In the genomic region with DNA sequence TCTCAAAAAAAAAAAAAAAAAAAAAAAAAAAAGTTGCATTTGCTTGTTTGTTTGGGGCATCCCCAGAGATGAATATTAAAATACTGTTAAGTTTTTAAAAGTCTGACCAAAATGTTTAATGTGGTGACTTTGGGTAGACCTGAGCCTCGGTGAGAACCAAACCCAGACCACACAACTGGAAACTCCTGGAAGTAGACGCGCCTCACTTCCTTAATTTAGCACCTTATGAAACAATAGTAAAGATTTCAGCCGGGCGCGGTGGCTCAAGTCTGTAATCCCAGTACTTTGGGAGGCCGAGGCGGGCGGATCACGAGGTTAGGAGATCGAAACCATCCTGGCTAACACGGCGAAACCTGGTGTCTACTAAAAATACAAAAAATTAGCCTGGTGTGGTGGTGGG, we compare ENCODE assay signal across 15 cellular contexts. TPM values are rescaled to one million over a fixed set of nuclear protein-coding genes. Genes with fewer than 3 reads are reported as not detected.
DNase-seq lines count a peak whose midpoint lies in the region; ATAC-seq and TF ChIP-seq lines count a peak whose summit lies in the region.
"Had no signal": no experiment of that assay in that cellular context is flagged by ENCODE, and none has a peak within 500 bp of the region (broad histone marks: within the 10 kb centered on the region; RNA-seq: fewer than 3 reads in every experiment).

No MANE protein-coding gene starts in this region.

- ATAC-seq in activated T-cell treated with anti-CD3 and anti-CD28 coated beads, Interleukin-2, amount 50 U/mL, for 72 hours (replicated peaks in 1 of 2): no peak
- ATAC-seq in activated B cell treated with CpG ODN at 0.5 μM for 24 hours (ENCODE audit: low read depth): no peak
- ATAC-seq in stimulated activated memory B cell treated with anti-CD40 and anti-IgM and Interleukin-4, amounts not matched to agents 10 μg/mL and 1 μg/mL and 100 μg/mL, for 72 hours: peak; percentile 59
- no peak for ATAC-seq in GM19395 (IDR thresholded peaks at IDR 0.05; ENCODE audit: unreplicated experiment)
- ATAC-seq: GM23338 had no signal

- H3K4me3 Mint-ChIP-seq in activated T-cell treated with anti-CD3 and anti-CD28 coated beads, Interleukin-2, amount 50 U/mL, for 72 hours: no peak overlapping the region
- H3K4me3 Mint-ChIP-seq in activated B cell treated with CpG ODN at 0.5 μM for 24 hours: peak overlapping the region; percentile 28
- peak overlapping the region; percentile 75 for H3K4me3 Mint-ChIP-seq in stimulated activated memory B cell treated with anti-CD40 and anti-IgM and Interleukin-4, amounts not matched to agents 10 μg/mL and 1 μg/mL and 100 μg/mL, for 72 hours
- H3K4me3 Mint-ChIP-seq: CD4-positive, alpha-beta memory T cell; GM23338 had no signal

- intact Hi-C loops in activated B cell treated with CpG ODN at 0.5 μM for 24 hours (cut with micrococcal nuclease): no loop called here

- POLR2A ChIA-PET in activated B cell treated with CpG ODN at 0.5 μM for 24 hours (lab: Charles Lee): interaction anchor here (0.7 to 2.2 kb wide), 2 partner anchors 9 to 359 kb away, joined by 5 to 21 read pairs; a partner anchor contains a TSS

- peaks cover 2 to 12% of the 10 kb centered on the region in 2 donors for H3K36me3 Mint-ChIP-seq in activated T-cell treated with anti-CD3 and anti-CD28 coated beads, Interleukin-2, amount 50 U/mL, for 72 hours (ENCODE audit: insufficient read depth in 2 of 2)
- peaks cover 16% of the 10 kb centered on the region for H3K36me3 Mint-ChIP-seq in activated B cell treated with CpG ODN at 0.5 μM for 24 hours (ENCODE audit: low read depth)
- peaks cover 8% of the 10 kb centered on the region for H3K36me3 Mint-ChIP-seq in stimulated activated memory B cell treated with anti-CD40 and anti-IgM and Interleukin-4, amounts not matched to agents 10 μg/mL and 1 μg/mL and 100 μg/mL, for 72 hours

- H3K27ac Mint-ChIP-seq in activated T-cell treated with anti-CD3 and anti-CD28 coated beads, Interleukin-2, amount 50 U/mL, for 72 hours: peak overlapping the region; percentile 52
- no peak overlapping the region for H3K27ac Mint-ChIP-seq in activated B cell treated with CpG ODN at 0.5 μM for 24 hours
- H3K27ac Mint-ChIP-seq in stimulated activated memory B cell treated with anti-CD40 and anti-IgM and Interleukin-4, amounts not matched to agents 10 μg/mL and 1 μg/mL and 100 μg/mL, for 72 hours: peak overlapping the region; percentile 66
- H3K27ac Mint-ChIP-seq: GM23338 had no signal

- no peaks in the 10 kb centered on the region for H3K27me3 Mint-ChIP-seq in activated T-cell treated with anti-CD3 and anti-CD28 coated beads, Interleukin-2, amount 50 U/mL, for 72 hours (ENCODE audit: low read depth)
- H3K27me3 Mint-ChIP-seq in activated B cell treated with CpG ODN at 0.5 μM for 24 hours: no peaks in the 10 kb centered on the region
- no peaks in the 10 kb centered on the region for H3K27me3 Mint-ChIP-seq in stimulated activated memory B cell treated with anti-CD40 and anti-IgM and Interleukin-4, amounts not matched to agents 10 μg/mL and 1 μg/mL and 100 μg/mL, for 72 hours
- H3K27me3 Mint-ChIP-seq: CD4-positive, alpha-beta memory T cell had no signal

- H3K9me3 Mint-ChIP-seq in activated T-cell treated with anti-CD3 and anti-CD28 coated beads, Interleukin-2, amount 50 U/mL, for 72 hours: no peaks in the 10 kb centered on the region
- no peaks in the 10 kb centered on the region for H3K9me3 Mint-ChIP-seq in activated B cell treated with CpG ODN at 0.5 μM for 24 hours
- H3K9me3 Mint-ChIP-seq in stimulated activated memory B cell treated with anti-CD40 and anti-IgM and Interleukin-4, amounts not matched to agents 10 μg/mL and 1 μg/mL and 100 μg/mL, for 72 hours: no peaks in the 10 kb centered on the region
- H3K9me3 Mint-ChIP-seq: GM23338 had no signal

- TF ChIP-seq CTCF in activated B cell treated with CpG ODN at 0.5 μM for 24 hours (IDR thresholded peaks at IDR 0.05): no peak

- peaks cover 56% of the 10 kb centered on the region for H3K4me1 Mint-ChIP-seq in activated T-cell treated with anti-CD3 and anti-CD28 coated beads, Interleukin-2, amount 50 U/mL, for 72 hours (ENCODE audit: low read depth)
- peaks cover 34% of the 10 kb centered on the region for H3K4me1 Mint-ChIP-seq in activated B cell treated with CpG ODN at 0.5 μM for 24 hours
- peaks cover 45% of the 10 kb centered on the region for H3K4me1 Mint-ChIP-seq in stimulated activated memory B cell treated with anti-CD40 and anti-IgM and Interleukin-4, amounts not matched to agents 10 μg/mL and 1 μg/mL and 100 μg/mL, for 72 hours

- no peak for DNase-seq in activated T-cell treated with anti-CD3 and anti-CD28 coated beads, Interleukin-2, amount 50 U/mL, for 72 hours
- no peak for DNase-seq in activated T-cell treated with anti-CD3 and anti-CD28 coated beads, Interleukin-2, amount 50 U/mL, for 1 hour
- DNase-seq in MV-4-11 (lab: John Stamatoyannopoulos, UW) (peak; percentile 59), activated B cell treated with CpG ODN at 0.5 μM for 24 hours (no peak), KG1 (lab: John Stamatoyannopoulos, UW) (no peak), GF-D8 (lab: John Stamatoyannopoulos, UW) (no peak)
- DNase-seq: 8988T; AML-193; CD4-positive, alpha-beta memory T cell; DMS79 treated with DMSO at 0.1 percent for 48 hours; EL; H7 had no signal

- CTCF ChIA-PET in activated B cell treated with CpG ODN at 0.5 μM for 24 hours (lab: Charles Lee): no interaction called here

RNA-seq across cellular contexts. Expression of a gene that starts 9.3 kb away (rescaled TPM):
- 100 to 1,000 TPM; 391 to 596 TPM for total RNA-seq in activated T-cell treated with anti-CD3 and anti-CD28 coated beads, Interleukin-2, amount 50 U/mL, for 72 hours
- 480 and 515 TPM in 2 replicates for total RNA-seq in activated B cell treated with CpG ODN at 0.5 μM for 24 hours

Comparison
In these comparisons a context has a peak if more than half of its experiments do, and no peak if none do; other contexts are left out.
1. H3K4me3 Mint-ChIP-seq: peak in activated B cell treated with CpG ODN at 0.5 μM for 24 hours (single experiment) and stimulated activated memory B cell treated with anti-CD40 and anti-IgM and Interleukin-4, amounts not matched to agents 10 μg/mL and 1 μg/mL and 100 μg/mL, for 72 hours (single experiment); none in activated T-cell treated with anti-CD3 and anti-CD28 coated beads, Interleukin-2, amount 50 U/mL, for 72 hours (0 of 2).